ENCODE assay signal across 18 cellular contexts in the genomic region with DNA sequence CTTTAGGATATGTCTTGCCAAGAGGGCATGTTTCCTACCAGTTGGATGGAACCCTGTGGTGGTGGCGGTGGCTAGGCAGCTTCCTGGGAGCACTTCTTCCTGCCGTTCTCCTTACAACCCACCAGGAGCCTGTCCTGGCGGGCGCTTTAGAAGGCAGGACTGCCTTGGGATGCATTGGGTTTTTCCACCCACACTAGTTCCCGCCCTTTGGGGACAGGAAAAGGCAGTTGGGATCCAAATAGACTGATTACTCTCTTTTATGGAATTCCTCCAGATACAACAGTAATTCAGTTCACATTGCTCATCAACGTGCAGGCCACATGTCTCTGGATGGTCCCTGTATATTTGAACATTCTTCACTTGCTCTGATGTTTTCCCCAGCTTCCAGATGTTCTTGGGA.
DNase-seq lines count a peak whose midpoint lies in the region; ATAC-seq, FAIRE-seq and TF ChIP-seq lines count a peak whose summit lies in the region.
"Had no signal": no experiment of that assay in that cellular context is flagged by ENCODE, and none has a peak within 500 bp of the region (broad histone marks: within the 10 kb centered on the region; RNA-seq: fewer than 3 reads in every experiment).

No MANE protein-coding gene starts in this region.

- intact Hi-C loops in MCF 10A (cut with micrococcal nuclease) (loop anchor here (2.0 to 5.0 kb wide), 2 partner anchors 699 to 820 kb away; no protein-coding TSS in a partner anchor), breast epithelium (cut with DNase I; ENCODE audit: low total_unique reads) (no loop called here), right cardiac atrium (cut with DNase I) (loop anchor here in 3 of 4 donors (5.0 to 10.0 kb wide), 2 partner anchors 963 to 970 kb away; no protein-coding TSS in a partner anchor), left lung (cut with DNase I) (no loop called here)

- TF ChIP-seq POLR2A in breast epithelium (IDR thresholded peaks at IDR 0.05) = no peak

- H4K20me1 ChIP-seq in astrocyte (ENCODE audit: insufficient read depth, low read length) = no peaks in the 10 kb centered on the region

- no peak overlapping the region for H2AFZ ChIP-seq in astrocyte (ENCODE audit: low read depth, low read length)

- POLR2A ChIA-PET in MCF 10A (lab: Yijun Ruan, JAX) = interaction anchor here (0.7 to 1.1 kb wide), 2 partner anchors 9 to 298 kb away, joined by 3 read pairs; no protein-coding TSS in a partner anchor

- no peak overlapping the region for H3K27ac Mint-ChIP-seq in MCF 10A (ENCODE audit: low read depth, unreplicated experiment)
- H3K27ac Mint-ChIP-seq in astrocyte (ENCODE audit: unreplicated experiment) = no peak overlapping the region
- H3K27ac Mint-ChIP-seq: activated CD8-positive, alpha-beta T cell treated with anti-CD3 and anti-CD28 coated beads, Interleukin-2, amount 10 ng/mL, durations not matched to agents 7 days and 5 days; natural killer cell; type B pancreatic cell had no signal

- H3K4me3 Mint-ChIP-seq in MCF 10A (ENCODE audit: unreplicated experiment) (no peak overlapping the region), astrocyte (ENCODE audit: unreplicated experiment) (no peak overlapping the region)
- H3K4me3 Mint-ChIP-seq: activated CD8-positive, alpha-beta T cell treated with anti-CD3 and anti-CD28 coated beads, Interleukin-2, amount 10 ng/mL, durations not matched to agents 7 days and 5 days; natural killer cell; type B pancreatic cell had no signal

- DNase-seq in MCF 10A (ENCODE audit: unreplicated experiment) (peak; percentile 35), breast epithelium (ENCODE audit: low spot score in 2 of 2) (no peak), astrocyte (ENCODE audit: low read depth) (peak; percentile 2), right cardiac atrium (peak; percentile 41 to 63 (median 48)), urothelium cell line (ENCODE audit: low spot score) (peak; percentile 6), mucosa of gallbladder (ENCODE audit: low spot score) (no peak), left lung (no peak)
- DNase-seq: activated CD8-positive, alpha-beta T cell treated with anti-CD3 and anti-CD28 coated beads, Interleukin-2, amount 10 ng/mL, durations not matched to agents 7 days and 5 days; effector memory CD4-positive, alpha-beta T cell; natural killer cell; NCI-H1436; NCI-H345; retina; stimulated activated CD4-positive, alpha-beta T cell treated with anti-CD3 and anti-CD28 coated beads, Interleukin-4, amount 100 ng/mL, for 1 hour had no signal

- no peaks in the 10 kb centered on the region for H3K4me1 ChIP-seq in breast epithelium
- H3K4me1 ChIP-seq in astrocyte (ENCODE audit: insufficient read depth, low read length) = peaks cover 7% of the 10 kb centered on the region
- H3K4me1 ChIP-seq in right cardiac atrium (ENCODE audit: control insufficient read depth, insufficient read depth, low read length) = peaks cover 1% of the 10 kb centered on the region
- no peaks in the 10 kb centered on the region for H3K4me1 ChIP-seq in left lung

- ATAC-seq in right cardiac atrium (peak; percentile 64 to 91), HG02938 (IDR thresholded peaks at IDR 0.05; ENCODE audit: unreplicated experiment) (no peak), left lung (no peak)
- ATAC-seq: activated CD8-positive, alpha-beta T cell treated with anti-CD3 and anti-CD28 coated beads, Interleukin-2, amount 10 ng/mL, durations not matched to agents 7 days and 5 days; natural killer cell; SK-N-SH treated with all-trans-retinoic acid at 6 μM for 48 hours had no signal

- H3K27me3 ChIP-seq in breast epithelium (no peaks in the 10 kb centered on the region), astrocyte (ENCODE audit: insufficient read depth, low read length) (peaks cover 2% of the 10 kb centered on the region), right cardiac atrium (ENCODE audit: control insufficient read depth, insufficient read depth) (no peaks in the 10 kb centered on the region), left lung (no peaks in the 10 kb centered on the region)

- FAIRE-seq in astrocyte (lab: Jason Lieb, UNC) (no peak), urothelium cell line (lab: Jason Lieb, UNC) (no peak)

- 39% methylated on average over 6 of the region's 6 CpGs for WGBS in right cardiac atrium

- H3K36me3 Mint-ChIP-seq in MCF 10A (ENCODE audit: insufficient read depth, unreplicated experiment) (no peaks in the 10 kb centered on the region), astrocyte (ENCODE audit: low read depth, unreplicated experiment) (no peaks in the 10 kb centered on the region)
- H3K36me3 Mint-ChIP-seq: natural killer cell, type B pancreatic cell had no signal

- no TSS peak for BruUV-seq in MCF 10A (replicated peaks; lab: Mats Ljungman, UMichigan)

- no peak for TF ChIP-seq CTCF in MCF 10A (IDR thresholded peaks at IDR 0.05; ENCODE audit: unreplicated experiment)
- no peak for TF ChIP-seq CTCF in breast epithelium (IDR thresholded peaks at IDR 0.05)
- no peak for TF ChIP-seq CTCF in astrocyte (IDR thresholded peaks at IDR 0.05; ENCODE audit: insufficient read depth, low read depth, low read length)
- no peak for TF ChIP-seq CTCF in left lung (IDR thresholded peaks at IDR 0.05)

- H3K79me2 ChIP-seq in astrocyte (ENCODE audit: insufficient read depth, low read length) = no peaks in the 10 kb centered on the region

- H3K27ac ChIP-seq in breast epithelium (peak overlapping the region in 1 of 2 donors; percentile 38), astrocyte (ENCODE audit: low read depth, low read length) (no peak overlapping the region), right cardiac atrium (ENCODE audit: low read length) (no peak overlapping the region), left lung (no peak overlapping the region)
- H3K27ac ChIP-seq: 22Rv1 had no signal

- H3K36me3 ChIP-seq in breast epithelium (no peaks in the 10 kb centered on the region), astrocyte (ENCODE audit: insufficient read depth, low read length) (no peaks in the 10 kb centered on the region), left lung (no peaks in the 10 kb centered on the region)

- no peaks in the 10 kb centered on the region for H3K27me3 Mint-ChIP-seq in MCF 10A (ENCODE audit: insufficient read depth, unreplicated experiment)
- peaks cover 19% of the 10 kb centered on the region for H3K27me3 Mint-ChIP-seq in astrocyte (ENCODE audit: low read depth, unreplicated experiment)

- H3K9ac ChIP-seq in astrocyte (ENCODE audit: low read length) = no peak overlapping the region

- H3K4me1 Mint-ChIP-seq in MCF 10A (ENCODE audit: insufficient read depth, unreplicated experiment) = peaks cover 6% of the 10 kb centered on the region
- no peaks in the 10 kb centered on the region for H3K4me1 Mint-ChIP-seq in astrocyte (ENCODE audit: low read depth, unreplicated experiment)

- CTCF ChIA-PET in MCF 10A (lab: Yijun Ruan, JAX) = interaction anchor here (0.9 to 9.1 kb wide), 11 partner anchors 9 to 1113 kb away, joined by 3 to 148 read pairs (median 8); no protein-coding TSS in a partner anchor

- H3K4me3 ChIP-seq in breast epithelium = peak overlapping the region in 1 of 3 donors; percentile 23
- no peak overlapping the region for H3K4me3 ChIP-seq in astrocyte (ENCODE audit: insufficient read depth, low read depth, low read length)
- no peak overlapping the region for H3K4me3 ChIP-seq in right cardiac atrium (ENCODE audit: low read length)
- H3K4me3 ChIP-seq in left lung = no peak overlapping the region

- H3K4me2 ChIP-seq in astrocyte (ENCODE audit: low read length) = no peak overlapping the region

- H3K9me3 ChIP-seq in breast epithelium (no peaks in the 10 kb centered on the region), astrocyte (ENCODE audit: insufficient read depth, low read depth, low read length) (no peaks in the 10 kb centered on the region), right cardiac atrium (ENCODE audit: control insufficient read depth, low read length) (no peaks in the 10 kb centered on the region), left lung (no peaks in the 10 kb centered on the region)

- H3K9me3 Mint-ChIP-seq in MCF 10A (ENCODE audit: unreplicated experiment) = no peaks in the 10 kb centered on the region
- H3K9me3 Mint-ChIP-seq in astrocyte (ENCODE audit: unreplicated experiment) = no peaks in the 10 kb centered on the region
- H3K9me3 Mint-ChIP-seq: natural killer cell, type B pancreatic cell had no signal

Comparison
In these comparisons a context has a peak if more than half of its experiments do, and no peak if none do; other contexts are left out.
1. DNase-seq: peak in MCF 10A (single experiment), astrocyte (single experiment), right cardiac atrium (3 of 3) and urothelium cell line (single experiment); none in breast epithelium (0 of 2), mucosa of gallbladder (single experiment) and left lung (0 of 2).
2. intact Hi-C loops: an anchor here in MCF 10A (2.0 to 5.0 kb wide) and right cardiac atrium (5.0 to 10.0 kb wide); none called in breast epithelium and left lung.
3. ATAC-seq: peak in right cardiac atrium (2 of 2); none in HG02938 (single experiment) and left lung (single experiment).